15 cellular contexts compared by ENCODE assay signal in the genomic region with DNA sequence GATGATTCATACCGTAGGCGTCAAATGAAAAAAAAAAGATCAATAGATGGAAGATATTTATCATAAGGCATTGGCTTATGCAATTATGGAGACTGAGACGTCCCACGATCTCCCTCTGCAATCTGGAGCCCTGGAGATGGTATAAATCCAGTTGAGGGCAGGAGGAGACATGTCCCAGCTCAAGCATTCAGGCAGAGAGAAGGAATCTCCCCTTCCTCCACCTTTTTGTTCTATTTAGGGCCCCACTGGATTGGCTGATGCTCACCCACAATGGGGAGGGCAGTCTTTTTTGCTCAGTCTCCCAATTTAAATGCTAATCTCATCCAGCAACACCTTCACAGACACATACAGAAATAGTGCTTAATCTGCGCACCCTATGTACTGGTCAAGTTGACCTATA. TPM values are rescaled to one million over a fixed set of nuclear protein-coding genes. Genes with fewer than 3 reads are reported as not detected.
DNase-seq lines count a peak whose midpoint lies in the region; ATAC-seq and TF ChIP-seq lines count a peak whose summit lies in the region.
"Had no signal": no experiment of that assay in that cellular context is flagged by ENCODE, and none has a peak within 500 bp of the region (broad histone marks: within the 10 kb centered on the region; RNA-seq: fewer than 3 reads in every experiment).

No MANE protein-coding gene starts in this region.

- CTCF ChIA-PET in HCT116 (lab: Charles Lee) (no interaction called here), WTC11 (lab: Charles Lee) (no interaction called here)
- CTCF ChIA-PET in naive thymus-derived CD4-positive, alpha-beta T cell (lab: Charles Lee), result no interaction called here

- no peaks in the 10 kb centered on the region for H4K20me1 ChIP-seq in HCT116 (ENCODE audit: insufficient read depth)

- H3K4me3 ChIP-seq in HCT116 (replicated peaks in 1 of 2; ENCODE audit: low read depth in 1 of 2, low read length in 2 of 2) (no peak overlapping the region), iPS-11a (ENCODE audit: low read depth, low read length) (peak overlapping the region; percentile 13)
- H3K4me3 ChIP-seq in naive thymus-derived CD4-positive, alpha-beta T cell (ENCODE audit: low read length), result no peak overlapping the region

- no peaks in the 10 kb centered on the region for H3K79me2 ChIP-seq in HCT116 (ENCODE audit: insufficient read depth, low read length)

- DNase-seq in HCT116 (ENCODE audit: low read depth, low spot score), result no peak
- DNase-seq in WTC11 (ENCODE audit: low spot score), result no peak
- DNase-seq in naive thymus-derived CD4-positive, alpha-beta T cell, result no peak
- DNase-seq in hippocampal formation (lab: John Stamatoyannopoulos, UW), result no peak
- no peak for DNase-seq in DMS153 treated with DMSO at 0.1 percent for 48 hours (lab: John Stamatoyannopoulos, UW; ENCODE audit: unreplicated experiment)
- DNase-seq: C1 segment of cervical spinal cord; Caco-2; CD4-positive, alpha-beta memory T cell; DMS153; DMS79; EL; GDM1; H9; HFFc6 had no signal

- no peaks in the 10 kb centered on the region for H3K27me3 Mint-ChIP-seq in WTC11 (ENCODE audit: low read depth)
- peaks cover 24 to 44% (median 27%) of the 10 kb centered on the region in 5 donors for H3K27me3 Mint-ChIP-seq in naive thymus-derived CD4-positive, alpha-beta T cell

- H3K27me3 ChIP-seq in HCT116 (ENCODE audit: insufficient read depth, low read length), result no peaks in the 10 kb centered on the region
- no peaks in the 10 kb centered on the region for H3K27me3 ChIP-seq in naive thymus-derived CD4-positive, alpha-beta T cell (ENCODE audit: control insufficient read depth in 2 of 2, insufficient read depth in 2 of 2, low read length in 2 of 2)

- no peaks in the 10 kb centered on the region for H3K36me3 ChIP-seq in HCT116 (ENCODE audit: control insufficient read depth in 1 of 2, insufficient read depth in 2 of 2, low read length in 2 of 2)
- no peaks in the 10 kb centered on the region for H3K36me3 ChIP-seq in naive thymus-derived CD4-positive, alpha-beta T cell (ENCODE audit: control insufficient read depth in 2 of 3, insufficient read depth in 3 of 3, low read length in 3 of 3)

- TF ChIP-seq POLR2A in HCT116 (IDR thresholded peaks at IDR 0.05; ENCODE audit: borderline replicate concordance, extremely low read depth, insufficient read depth, insufficient read length), result no peak

- H3K27ac ChIP-seq in HCT116 (ENCODE audit: low read depth, low read length), result no peak overlapping the region
- H3K27ac ChIP-seq in naive thymus-derived CD4-positive, alpha-beta T cell (ENCODE audit: low read depth, low read length), result no peak overlapping the region

- TF ChIP-seq CTCF in HCT116 (IDR thresholded peaks at IDR 0.05 in 2 of 3, conservative IDR thresholded peaks at IDR 0.05 in 1 of 3; ENCODE audit: borderline replicate concordance in 1 of 3, insufficient read depth in 1 of 3, low read depth in 2 of 3, low read length in 2 of 3) (no peak), WTC11 (IDR thresholded peaks at IDR 0.05) (no peak)

- RAD21 ChIA-PET in HCT116 (lab: Charles Lee; ENCODE audit: low non-redundant PET in 1 of 2, low total read pairs in 2 of 2, uncharacterized antibody in 2 of 2, unreplicated experiment in 2 of 2), result no interaction called here

- intact Hi-C loops in HCT116 (cut with micrococcal nuclease), result no loop called here
- intact Hi-C loops in naive thymus-derived CD4-positive, alpha-beta T cell (cut with micrococcal nuclease), result no loop called here

- TF ChIP-seq RAD21 in HCT116 (IDR thresholded peaks at IDR 0.05; ENCODE audit: low read depth), result no peak

- no TSS peak for BruUV-seq in HCT116 (replicated peaks; lab: Mats Ljungman, UMichigan)

- H3K4me1 Mint-ChIP-seq in WTC11, result peaks cover 32% of the 10 kb centered on the region
- H3K4me1 Mint-ChIP-seq in naive thymus-derived CD4-positive, alpha-beta T cell, result no peaks in the 10 kb centered on the region
- H3K4me1 Mint-ChIP-seq: CD4-positive, alpha-beta memory T cell had no signal

- no peak overlapping the region for H3K4me2 ChIP-seq in HCT116 (ENCODE audit: low read length)

- no peak for ATAC-seq in HCT116
- peak; percentile 65 for ATAC-seq in WTC11
- ATAC-seq in naive thymus-derived CD4-positive, alpha-beta T cell, result no peak

- H3K27ac Mint-ChIP-seq in WTC11, result no peak overlapping the region
- H3K27ac Mint-ChIP-seq in naive thymus-derived CD4-positive, alpha-beta T cell, result no peak overlapping the region
- H3K27ac Mint-ChIP-seq: CD4-positive, alpha-beta memory T cell; HFFc6 had no signal

- no peaks in the 10 kb centered on the region for H3K9me3 ChIP-seq in HCT116 (ENCODE audit: control insufficient read depth in 1 of 2, insufficient read depth in 1 of 2, low read depth in 1 of 2, low read length in 2 of 2)
- H3K9me3 ChIP-seq in naive thymus-derived CD4-positive, alpha-beta T cell (ENCODE audit: control insufficient read depth in 2 of 3, low read length in 3 of 3), result no peaks in the 10 kb centered on the region

- H3K4me1 ChIP-seq in HCT116 (ENCODE audit: control insufficient read depth in 1 of 2, insufficient read depth in 2 of 2, low read length in 2 of 2), result peaks cover 4 to 12% of the 10 kb centered on the region in 2 experiments; a peak in 3 of 4 replicates
- H3K4me1 ChIP-seq in naive thymus-derived CD4-positive, alpha-beta T cell (ENCODE audit: control insufficient read depth in 2 of 2, insufficient read depth in 2 of 2, low read length in 2 of 2), result no peaks in the 10 kb centered on the region
- H3K4me1 ChIP-seq: Caco-2 had no signal

- H3K9ac ChIP-seq in HCT116 (ENCODE audit: low read length), result no peak overlapping the region

- no peaks in the 10 kb centered on the region for H3K36me3 Mint-ChIP-seq in WTC11
- peaks cover 0 to 3% (median 0%) of the 10 kb centered on the region in 5 donors for H3K36me3 Mint-ChIP-seq in naive thymus-derived CD4-positive, alpha-beta T cell
- H3K36me3 Mint-ChIP-seq: CD4-positive, alpha-beta memory T cell had no signal

- no peak overlapping the region for H2AFZ ChIP-seq in HCT116 (ENCODE audit: low read depth, low read length, poor library complexity, severe bottlenecking)

- POLR2A ChIA-PET in HCT116 (lab: Charles Lee), result no interaction called here
- POLR2A ChIA-PET in WTC11 (lab: Charles Lee), result no interaction called here
- POLR2A ChIA-PET in naive thymus-derived CD4-positive, alpha-beta T cell (lab: Charles Lee), result no interaction called here

- H3K9me2 ChIP-seq in HCT116 (ENCODE audit: insufficient read depth), result no peaks in the 10 kb centered on the region

- H3K9me3 Mint-ChIP-seq in WTC11, result peaks cover 3% of the 10 kb centered on the region; the same call in 1 of the 2 replicates
- peaks cover 0 to 5% (median 0%) of the 10 kb centered on the region in 11 donors for H3K9me3 Mint-ChIP-seq in naive thymus-derived CD4-positive, alpha-beta T cell
- H3K9me3 Mint-ChIP-seq: H9, HFFc6 had no signal

- no peak overlapping the region for H3K4me3 Mint-ChIP-seq in WTC11
- no peak overlapping the region for H3K4me3 Mint-ChIP-seq in naive thymus-derived CD4-positive, alpha-beta T cell
- H3K4me3 Mint-ChIP-seq: CD4-positive, alpha-beta memory T cell; HFFc6 had no signal

TF ChIP-seq in HCT116, 20 proteins besides CTCF, POLR2A, EP300 and RAD21:
- no peak for TF ChIP-seq CBX3 (IDR thresholded peaks at IDR 0.05; ENCODE audit: low read depth)
- peak; percentile 20; the same call in 1 of the 2 replicates for TF ChIP-seq FOSL1 (IDR thresholded peaks at IDR 0.05; ENCODE audit: low read depth)
- TF ChIP-seq, protein P1, sequence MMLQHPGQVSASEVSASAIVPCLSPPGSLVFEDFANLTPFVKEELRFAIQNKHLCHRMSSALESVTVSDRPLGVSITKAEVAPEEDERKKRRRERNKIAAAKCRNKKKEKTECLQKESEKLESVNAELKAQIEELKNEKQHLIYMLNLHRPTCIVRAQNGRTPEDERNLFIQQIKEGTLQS (IDR thresholded peaks at IDR 0.05), result no peak

TF ChIP-seq in WTC11, 78 proteins besides CTCF, POLR2A, EP300 and RAD21 (continues in another document):
- TF ChIP-seq, protein P2, sequence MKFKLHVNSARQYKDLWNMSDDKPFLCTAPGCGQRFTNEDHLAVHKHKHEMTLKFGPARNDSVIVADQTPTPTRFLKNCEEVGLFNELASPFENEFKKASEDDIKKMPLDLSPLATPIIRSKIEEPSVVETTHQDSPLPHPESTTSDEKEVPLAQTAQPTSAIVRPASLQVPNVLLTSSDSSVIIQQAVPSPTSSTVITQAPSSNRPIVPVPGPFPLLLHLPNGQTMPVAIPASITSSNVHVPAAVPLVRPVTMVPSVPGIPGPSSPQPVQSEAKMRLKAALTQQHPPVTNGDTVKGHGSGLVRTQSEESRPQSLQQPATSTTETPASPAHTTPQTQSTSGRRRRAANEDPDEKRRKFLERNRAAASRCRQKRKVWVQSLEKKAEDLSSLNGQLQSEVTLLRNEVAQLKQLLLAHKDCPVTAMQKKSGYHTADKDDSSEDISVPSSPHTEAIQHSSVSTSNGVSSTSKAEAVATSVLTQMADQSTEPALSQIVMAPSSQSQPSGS (CRISPR knock-in tag; IDR thresholded peaks at IDR 0.05; ENCODE audit: borderline replicate concordance, low read depth), result no peak
- TF ChIP-seq, protein P3, sequence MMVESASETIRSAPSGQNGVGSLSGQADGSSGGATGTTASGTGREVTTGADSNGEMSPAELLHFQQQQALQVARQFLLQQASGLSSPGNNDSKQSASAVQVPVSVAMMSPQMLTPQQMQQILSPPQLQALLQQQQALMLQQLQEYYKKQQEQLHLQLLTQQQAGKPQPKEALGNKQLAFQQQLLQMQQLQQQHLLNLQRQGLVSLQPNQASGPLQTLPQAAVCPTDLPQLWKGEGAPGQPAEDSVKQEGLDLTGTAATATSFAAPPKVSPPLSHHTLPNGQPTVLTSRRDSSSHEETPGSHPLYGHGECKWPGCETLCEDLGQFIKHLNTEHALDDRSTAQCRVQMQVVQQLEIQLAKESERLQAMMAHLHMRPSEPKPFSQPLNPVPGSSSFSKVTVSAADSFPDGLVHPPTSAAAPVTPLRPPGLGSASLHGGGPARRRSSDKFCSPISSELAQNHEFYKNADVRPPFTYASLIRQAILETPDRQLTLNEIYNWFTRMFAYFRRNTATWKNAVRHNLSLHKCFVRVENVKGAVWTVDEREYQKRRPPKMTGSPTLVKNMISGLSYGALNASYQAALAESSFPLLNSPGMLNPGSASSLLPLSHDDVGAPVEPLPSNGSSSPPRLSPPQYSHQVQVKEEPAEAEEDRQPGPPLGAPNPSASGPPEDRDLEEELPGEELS (CRISPR knock-in tag; IDR thresholded peaks at IDR 0.05), result no peak
- TF ChIP-seq MXD4 (CRISPR knock-in tag; IDR thresholded peaks at IDR 0.05; ENCODE audit: borderline replicate concordance) (no peak), NFATC4 (CRISPR knock-in tag; IDR thresholded peaks at IDR 0.05) (no peak)
- TF ChIP-seq, protein P4, sequence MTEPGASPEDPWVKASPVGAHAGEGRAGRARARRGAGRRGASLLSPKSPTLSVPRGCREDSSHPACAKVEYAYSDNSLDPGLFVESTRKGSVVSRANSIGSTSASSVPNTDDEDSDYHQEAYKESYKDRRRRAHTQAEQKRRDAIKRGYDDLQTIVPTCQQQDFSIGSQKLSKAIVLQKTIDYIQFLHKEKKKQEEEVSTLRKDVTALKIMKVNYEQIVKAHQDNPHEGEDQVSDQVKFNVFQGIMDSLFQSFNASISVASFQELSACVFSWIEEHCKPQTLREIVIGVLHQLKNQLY (CRISPR knock-in tag; IDR thresholded peaks at IDR 0.05), result no peak

RNA-seq across cellular contexts. Expression of a gene that starts 18.0 kb away (rescaled TPM):
- total RNA-seq in HCT116 (2021; ENCODE audit: unreplicated experiment) (219 TPM), WTC11 (2021) (104 to 109 TPM (median 107 TPM) in 3 replicates)
- polyA plus RNA-seq in HCT116 (2012), result 127 and 183 TPM in 2 replicates
- 10 to 100 TPM; 34.4 to 84.7 (median 40.3) TPM for total RNA-seq in naive thymus-derived CD4-positive, alpha-beta T cell
- 10 to 100 TPM; 55.8 to 83.6 TPM for polyA plus RNA-seq in naive thymus-derived CD4-positive, alpha-beta T cell
